Comparison of ENCODE assay signal across 1 cellular context in genomic region chr22:21791635-21792625, GRCh38.
TF ChIP-seq lines count a peak whose summit lies in the region.

No MANE protein-coding gene starts in this region.

TF ChIP-seq in K562, 482 proteins besides CTCF, POLR2A, EP300 and RAD21 (continued from another document):
- TF ChIP-seq FOXP4 (CRISPR knock-in tag; IDR thresholded peaks at IDR 0.05; ENCODE audit: borderline replicate concordance) (peak; percentile 86; the same call in 1 of the 2 replicates), BHLHE40 (IDR thresholded peaks at IDR 0.05; ENCODE audit: low read length) (peak; percentile 96), ZNF583 (CRISPR knock-in tag; IDR thresholded peaks at IDR 0.05) (no peak)
